In the genomic region with DNA sequence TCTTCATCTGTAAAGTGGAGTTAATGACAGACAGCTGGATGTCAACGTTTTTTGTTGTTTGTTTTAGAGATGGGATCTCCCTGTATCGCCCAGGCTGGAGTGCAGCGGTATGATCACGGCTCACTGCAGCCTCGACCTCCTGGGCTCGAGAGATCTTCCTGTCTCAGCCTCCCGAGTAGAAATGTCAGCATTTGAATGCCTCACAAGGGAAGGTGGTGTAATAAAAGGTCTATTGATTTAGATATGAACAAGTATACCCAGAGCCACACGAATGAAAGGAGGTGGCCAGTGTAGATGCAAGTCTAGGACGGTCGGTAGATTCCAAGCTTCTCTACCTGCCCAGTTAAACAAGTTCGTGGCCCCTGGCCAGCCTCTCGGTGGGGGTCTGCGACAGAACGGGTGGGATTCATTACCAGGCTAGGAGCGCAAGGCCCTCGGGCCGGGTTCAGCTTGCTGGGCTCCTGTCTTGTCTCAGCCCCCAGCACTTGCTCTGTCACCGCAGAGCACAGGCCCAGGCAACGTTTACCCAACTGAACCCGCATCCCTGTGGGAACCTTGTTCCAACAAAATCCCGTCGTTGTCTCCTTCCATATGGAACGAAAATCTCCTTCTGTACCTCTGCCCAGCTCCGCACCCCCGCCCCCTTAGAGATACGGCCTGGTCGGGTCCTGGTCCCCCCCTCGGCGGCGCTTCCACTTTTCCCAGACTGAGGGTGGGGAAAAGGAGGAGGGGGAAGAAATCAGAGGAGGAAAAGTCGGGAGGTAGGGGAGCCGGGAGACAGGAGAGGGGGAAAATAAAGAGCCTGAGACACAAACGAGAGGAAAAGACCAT, we compare ENCODE assay signal across 11 cellular contexts. TPM values are rescaled to one million over a fixed set of nuclear protein-coding genes. Genes with fewer than 3 reads are reported as not detected.
DNase-seq lines count a peak whose midpoint lies in the region; ATAC-seq, FAIRE-seq and TF ChIP-seq lines count a peak whose summit lies in the region.
"Had no signal": no experiment of that assay in that cellular context is flagged by ENCODE, and none has a peak within 500 bp of the region (broad histone marks: within the 10 kb centered on the region; RNA-seq: fewer than 3 reads in every experiment).

No MANE protein-coding gene starts in this region.

- no peak overlapping the region for H3K27ac ChIP-seq in CD4-positive, alpha-beta T cell (ENCODE audit: low read depth, low read length)
- H3K27ac ChIP-seq in HUES48 (ENCODE audit: low read depth, low read length) (no peak overlapping the region), colonic mucosa (no peak overlapping the region)

- POLR2A ChIA-PET in CD4-positive, alpha-beta T cell (lab: Charles Lee) = no interaction called here

- H3K36me3 ChIP-seq in HUES48 (ENCODE audit: control insufficient read depth, insufficient read depth, low read length) = no peaks in the 10 kb centered on the region
- no peaks in the 10 kb centered on the region for H3K36me3 ChIP-seq in colonic mucosa

- ATAC-seq in CD4-positive, alpha-beta T cell (ENCODE audit: poor library complexity) = no peak
- no peak for ATAC-seq in GM19397 (IDR thresholded peaks at IDR 0.05; ENCODE audit: unreplicated experiment)
- no peak for ATAC-seq in HG02852 (IDR thresholded peaks at IDR 0.05; ENCODE audit: unreplicated experiment)
- ATAC-seq in GM19023 (IDR thresholded peaks at IDR 0.05; ENCODE audit: unreplicated experiment) = no peak

- H3K27me3 Mint-ChIP-seq in CD4-positive, alpha-beta T cell = peaks cover 76% of the 10 kb centered on the region
- peaks cover 70% of the 10 kb centered on the region for H3K27me3 Mint-ChIP-seq in nephron progenitor cell (ENCODE audit: low read depth, poor library complexity)

- H3K4me1 ChIP-seq in HUES48 (ENCODE audit: control insufficient read depth, insufficient read depth, low read length) (peaks cover 36% of the 10 kb centered on the region), colonic mucosa (peaks cover 27% of the 10 kb centered on the region)

- H3K4me3 ChIP-seq in HUES48 (ENCODE audit: low read depth, low read length) = peak overlapping the region; percentile 70
- H3K4me3 ChIP-seq in colonic mucosa = peak overlapping the region; percentile 41

- TF ChIP-seq CTCF in CD4-positive, alpha-beta T cell (IDR thresholded peaks at IDR 0.05) = no peak
- no peak for TF ChIP-seq CTCF in colonic mucosa (IDR thresholded peaks at IDR 0.05)
- no peak for TF ChIP-seq CTCF in nephron progenitor cell (IDR thresholded peaks at IDR 0.05)

- H3K9me3 Mint-ChIP-seq in CD4-positive, alpha-beta T cell = no peaks in the 10 kb centered on the region
- peaks cover 4% of the 10 kb centered on the region for H3K9me3 Mint-ChIP-seq in nephron progenitor cell

- no peak for FAIRE-seq in RCC 7860 (lab: Jason Lieb, UNC)

- no peaks in the 10 kb centered on the region for H3K36me3 Mint-ChIP-seq in CD4-positive, alpha-beta T cell (ENCODE audit: low read depth)
- no peaks in the 10 kb centered on the region for H3K36me3 Mint-ChIP-seq in nephron progenitor cell (ENCODE audit: low read depth)

- intact Hi-C loops in CD4-positive, alpha-beta T cell (cut with DNase I, micrococcal nuclease) = no loop called here
- intact Hi-C loops in colonic mucosa (cut with DNase I) = no loop called here

- peaks cover 93% of the 10 kb centered on the region for H3K27me3 ChIP-seq in CD4-positive, alpha-beta T cell (ENCODE audit: control insufficient read depth, insufficient read depth, low read length)
- peaks cover 99% of the 10 kb centered on the region for H3K27me3 ChIP-seq in HUES48 (ENCODE audit: control insufficient read depth, insufficient read depth, low read length)
- H3K27me3 ChIP-seq in colonic mucosa = peaks cover 76% of the 10 kb centered on the region

- no peak overlapping the region for H3K27ac Mint-ChIP-seq in CD4-positive, alpha-beta T cell
- H3K27ac Mint-ChIP-seq in nephron progenitor cell = no peak overlapping the region

- H3K9ac ChIP-seq in HUES48 (ENCODE audit: low read depth, low read length) = no peak overlapping the region
- no peak overlapping the region for H3K9ac ChIP-seq in colonic mucosa (ENCODE audit: low read depth in 2 of 2, low read length in 2 of 2)

- CTCF ChIA-PET in CD4-positive, alpha-beta T cell (lab: Charles Lee) = interaction anchor here (1.7 kb wide), 1 partner anchor 13 kb away, joined by 4 read pairs; no protein-coding TSS in a partner anchor

- H3K4me1 Mint-ChIP-seq in CD4-positive, alpha-beta T cell (ENCODE audit: low read depth) = peaks cover 30% of the 10 kb centered on the region
- H3K4me1 Mint-ChIP-seq in nephron progenitor cell = peaks cover 17% of the 10 kb centered on the region

- no peak for DNase-seq in CD4-positive, alpha-beta T cell
- DNase-seq in colonic mucosa (no peak), nephron progenitor cell (peak; percentile 8), RCC 7860 (ENCODE audit: low spot score) (no peak)
- DNase-seq: GOT3, hypothalamus had no signal

- H3K4me3 Mint-ChIP-seq in CD4-positive, alpha-beta T cell = peak overlapping the region; percentile 79
- H3K4me3 Mint-ChIP-seq in nephron progenitor cell = peak overlapping the region; percentile 55

- H3K9me3 ChIP-seq in CD4-positive, alpha-beta T cell (ENCODE audit: control insufficient read depth, low read length) = no peaks in the 10 kb centered on the region
- H3K9me3 ChIP-seq in HUES48 (ENCODE audit: control insufficient read depth, insufficient read depth, low read length) (no peaks in the 10 kb centered on the region), colonic mucosa (no peaks in the 10 kb centered on the region)

RNA-seq across cellular contexts. Expression of a gene that starts 2.0 kb away (rescaled TPM):
- not detected for total RNA-seq in CD4-positive, alpha-beta T cell
- total RNA-seq in colonic mucosa = 1 to 10 TPM; 1.1 to 2.0 TPM
- total RNA-seq: M059J had no signal

RNA-seq across cellular contexts. Expression of a gene that starts 28.1 kb away (rescaled TPM):
- not detected for total RNA-seq in CD4-positive, alpha-beta T cell
- 100 to 1,000 TPM in 1 of 2 donors, 10 to 100 TPM in 1; 79.6 to 129 TPM for total RNA-seq in colonic mucosa

Comparison
In these comparisons a context has a peak if more than half of its experiments do, and no peak if none do; other contexts are left out.
1. RNA of a gene that starts 28.1 kb away (total RNA-seq): 79.6 to 129 TPM in colonic mucosa; not detected in CD4-positive, alpha-beta T cell; every median in the first group is over 10 times any median in the second.